In genomic region chr12:386651-387050, GRCh38 we compare ENCODE assay signal across 9 cellular contexts. TPM values are rescaled to one million over a fixed set of nuclear protein-coding genes. Genes with fewer than 3 reads are reported as not detected.
DNase-seq lines count a peak whose midpoint lies in the region; ATAC-seq, FAIRE-seq and TF ChIP-seq lines count a peak whose summit lies in the region.
"Had no signal": no experiment of that assay in that cellular context is flagged by ENCODE, and none has a peak within 500 bp of the region (broad histone marks: within the 10 kb centered on the region; RNA-seq: fewer than 3 reads in every experiment).

No MANE protein-coding gene starts in this region.

- peaks cover 19 to 66% (median 40%) of the 10 kb centered on the region in 4 donors for H3K4me1 Mint-ChIP-seq in CD4-positive, CD25-positive, alpha-beta regulatory T cell
- H3K4me1 Mint-ChIP-seq in naive thymus-derived CD4-positive, alpha-beta T cell: peaks cover 31 to 68% (median 50%) of the 10 kb centered on the region in 7 donors

- peaks cover 44% of the 10 kb centered on the region for H3K4me1 ChIP-seq in CD4-positive, CD25-positive, alpha-beta regulatory T cell (ENCODE audit: control insufficient read depth, insufficient read depth, low read length, poor library complexity, severe bottlenecking)
- H3K4me1 ChIP-seq in HUES6 (ENCODE audit: control insufficient read depth, insufficient read depth, low read length) (peaks cover 5% of the 10 kb centered on the region), adrenal gland (replicated peaks in 1 of 2) (peaks cover 6 to 26% of the 10 kb centered on the region in 2 donors)
- peaks cover 31 to 39% of the 10 kb centered on the region in 2 donors for H3K4me1 ChIP-seq in naive thymus-derived CD4-positive, alpha-beta T cell (ENCODE audit: control insufficient read depth in 2 of 2, insufficient read depth in 2 of 2, low read length in 2 of 2)

- H3K36me3 ChIP-seq in CD4-positive, CD25-positive, alpha-beta regulatory T cell (ENCODE audit: control insufficient read depth, insufficient read depth, low read length): peaks cover 33% of the 10 kb centered on the region
- peaks cover 33% of the 10 kb centered on the region for H3K36me3 ChIP-seq in HUES6 (ENCODE audit: control insufficient read depth, insufficient read depth, low read length)
- peaks cover 8% of the 10 kb centered on the region for H3K36me3 ChIP-seq in bronchial epithelial cell (ENCODE audit: control insufficient read depth, insufficient read depth, low read length)
- peaks cover 16 to 39% (median 19%) of the 10 kb centered on the region in 3 experiments for H3K36me3 ChIP-seq in naive thymus-derived CD4-positive, alpha-beta T cell (ENCODE audit: control insufficient read depth in 2 of 3, insufficient read depth in 3 of 3, low read length in 3 of 3)
- peaks cover 0 to 33% of the 10 kb centered on the region in 2 donors for H3K36me3 ChIP-seq in adrenal gland (replicated peaks in 1 of 2)

- in situ Hi-C loops in GM13977 (cut with MboI; ENCODE audit: low pct_unique_long_range_greater_than_20kb, low sequenced_read_pairs, unreplicated experiment): no loop called here

- POLR2A ChIA-PET in naive thymus-derived CD4-positive, alpha-beta T cell (lab: Charles Lee): interaction anchor here (0.6 kb wide), 1 partner anchor 88 kb away, joined by 3 read pairs; no protein-coding TSS in a partner anchor

- H3K4me3 Mint-ChIP-seq in CD4-positive, CD25-positive, alpha-beta regulatory T cell: peak overlapping the region; percentile 81 to 99 (median 99)
- peak overlapping the region; percentile 29 to 100 (median 94) for H3K4me3 Mint-ChIP-seq in naive thymus-derived CD4-positive, alpha-beta T cell

- FAIRE-seq in bronchial epithelial cell (lab: Jason Lieb, UNC): no peak

- no peak overlapping the region for H3K27ac Mint-ChIP-seq in CD4-positive, CD25-positive, alpha-beta regulatory T cell
- peak overlapping the region in 2 of 9 donors; percentile 19 to 96 for H3K27ac Mint-ChIP-seq in naive thymus-derived CD4-positive, alpha-beta T cell

- H3K9ac ChIP-seq in HUES6 (ENCODE audit: low read length): no peak overlapping the region

- no peaks in the 10 kb centered on the region for H3K9me3 ChIP-seq in CD4-positive, CD25-positive, alpha-beta regulatory T cell (ENCODE audit: control insufficient read depth in 2 of 2, low read length in 2 of 2)
- no peaks in the 10 kb centered on the region for H3K9me3 ChIP-seq in HUES6 (ENCODE audit: control insufficient read depth, insufficient read depth, low read depth, low read length)
- H3K9me3 ChIP-seq in naive thymus-derived CD4-positive, alpha-beta T cell (ENCODE audit: control insufficient read depth in 2 of 3, low read length in 3 of 3): no peaks in the 10 kb centered on the region
- H3K9me3 ChIP-seq in adrenal gland (replicated peaks in 1 of 3): no peaks in the 10 kb centered on the region

- peaks cover 14% of the 10 kb centered on the region for H3K27me3 Mint-ChIP-seq in CD4-positive, CD25-positive, alpha-beta regulatory T cell
- H3K27me3 Mint-ChIP-seq in naive thymus-derived CD4-positive, alpha-beta T cell: peaks cover 0 to 3% (median 0%) of the 10 kb centered on the region in 5 donors

- ATAC-seq in CD4-positive, CD25-positive, alpha-beta regulatory T cell (ENCODE audit: low read depth in 2 of 2): no peak
- no peak for ATAC-seq in naive thymus-derived CD4-positive, alpha-beta T cell
- no peak for ATAC-seq in GM18498 (IDR thresholded peaks at IDR 0.05; ENCODE audit: unreplicated experiment)
- ATAC-seq in GM21529 (IDR thresholded peaks at IDR 0.05; ENCODE audit: unreplicated experiment): no peak
- ATAC-seq: left colon had no signal

- H3K9me3 Mint-ChIP-seq in CD4-positive, CD25-positive, alpha-beta regulatory T cell: peaks cover 0 to 3% (median 0%) of the 10 kb centered on the region in 7 donors
- peaks cover 0 to 8% (median 0%) of the 10 kb centered on the region in 11 donors for H3K9me3 Mint-ChIP-seq in naive thymus-derived CD4-positive, alpha-beta T cell

- no peak for TF ChIP-seq CTCF in bronchial epithelial cell (IDR thresholded peaks at IDR 0.05; ENCODE audit: insufficient read depth, low read length, severe bottlenecking)
- TF ChIP-seq CTCF in adrenal gland (IDR thresholded peaks at IDR 0.05): no peak
- TF ChIP-seq CTCF in GM13977 (IDR thresholded peaks at IDR 0.05; ENCODE audit: extremely low read depth, insufficient read depth, missing control alignments): no peak

- CTCF ChIA-PET in naive thymus-derived CD4-positive, alpha-beta T cell (lab: Charles Lee): interaction anchor here (0.5 kb wide), 1 partner anchor 37 kb away, joined by 3 read pairs; no protein-coding TSS in a partner anchor

- H3K27me3 ChIP-seq in CD4-positive, CD25-positive, alpha-beta regulatory T cell (ENCODE audit: control insufficient read depth, insufficient read depth, low read length): no peaks in the 10 kb centered on the region
- H3K27me3 ChIP-seq in HUES6 (ENCODE audit: control insufficient read depth, insufficient read depth, low read length) (no peaks in the 10 kb centered on the region), bronchial epithelial cell (ENCODE audit: control insufficient read depth, insufficient read depth, low read length) (no peaks in the 10 kb centered on the region), adrenal gland (no peaks in the 10 kb centered on the region)
- H3K27me3 ChIP-seq in naive thymus-derived CD4-positive, alpha-beta T cell (ENCODE audit: control insufficient read depth in 2 of 2, insufficient read depth in 2 of 2, low read length in 2 of 2): no peaks in the 10 kb centered on the region

- peaks cover 29% of the 10 kb centered on the region for H3K36me3 Mint-ChIP-seq in CD4-positive, CD25-positive, alpha-beta regulatory T cell
- H3K36me3 Mint-ChIP-seq in naive thymus-derived CD4-positive, alpha-beta T cell: peaks cover 0 to 30% (median 24%) of the 10 kb centered on the region in 5 donors

- WGBS in adrenal gland, 4 donors: 52 to 62% (median 57%) methylated on average over 4 of the region's 4 CpGs

- H3K27ac ChIP-seq in CD4-positive, CD25-positive, alpha-beta regulatory T cell (ENCODE audit: insufficient read depth, low read length, poor library complexity, severe bottlenecking): peak overlapping the region; percentile 96
- H3K27ac ChIP-seq in HUES6 (ENCODE audit: low read depth, low read length) (no peak overlapping the region), adrenal gland (no peak overlapping the region)
- peak overlapping the region; percentile 91 for H3K27ac ChIP-seq in naive thymus-derived CD4-positive, alpha-beta T cell (ENCODE audit: low read depth, low read length)

- no peak for DNase-seq in CD4-positive, CD25-positive, alpha-beta regulatory T cell
- DNase-seq in bronchial epithelial cell (ENCODE audit: low read depth): peak; percentile 66
- DNase-seq in naive thymus-derived CD4-positive, alpha-beta T cell: no peak
- no peak for DNase-seq in adrenal gland
- no peak for DNase-seq in GM13977 (ENCODE audit: low spot score)
- DNase-seq: left colon had no signal

- H3K4me3 ChIP-seq in CD4-positive, CD25-positive, alpha-beta regulatory T cell (ENCODE audit: low read depth, low read length): peak overlapping the region; percentile 99
- H3K4me3 ChIP-seq in HUES6 (ENCODE audit: low read depth, low read length): peak overlapping the region; percentile 15; the same call in 1 of the 2 replicates
- H3K4me3 ChIP-seq in bronchial epithelial cell (ENCODE audit: low read depth, low read length): no peak overlapping the region
- H3K4me3 ChIP-seq in naive thymus-derived CD4-positive, alpha-beta T cell (ENCODE audit: low read length): peak overlapping the region; percentile 96
- H3K4me3 ChIP-seq in adrenal gland: peak overlapping the region in 1 of 4 donors; percentile 88

- TF ChIP-seq POLR2A in adrenal gland (IDR thresholded peaks at IDR 0.05): no peak

- intact Hi-C loops in naive thymus-derived CD4-positive, alpha-beta T cell (cut with micrococcal nuclease): loop anchor here (5.0 kb wide), 2 partner anchors 1206 to 1306 kb away; partner anchors contain the start of genes ADIPOR2 (in 1 of the 2) and FBXL14 (in 1 of the 2)
- intact Hi-C loops in adrenal gland (cut with DNase I): no loop called here

RNA-seq across cellular contexts. Expression of gene KDM5A, which starts 2.5 kb away (rescaled TPM):
- 142 TPM for total RNA-seq in CD4-positive, CD25-positive, alpha-beta regulatory T cell
- 10 to 100 TPM; 44.4 to 59.2 (median 48.7) TPM for polyA plus RNA-seq in CD4-positive, CD25-positive, alpha-beta regulatory T cell
- total RNA-seq in bronchial epithelial cell (35.5 and 50.1 TPM in 2 replicates), adrenal gland (100 to 1,000 TPM in 1 of 8 donors, 10 to 100 TPM in 7; 29.1 to 104 (median 69.8) TPM)
- total RNA-seq in naive thymus-derived CD4-positive, alpha-beta T cell: 100 to 1,000 TPM; 110 to 138 (median 124) TPM
- 10 to 100 TPM; 55.7 to 74.1 TPM for polyA plus RNA-seq in naive thymus-derived CD4-positive, alpha-beta T cell
- 10 to 100 TPM in 2 of 3 donors, 1 to 10 TPM in 1; 5.5 to 22.8 (median 21.5) TPM for polyA plus RNA-seq in adrenal gland

RNA-seq across cellular contexts. Expression of gene CCDC77, which starts 14.8 kb away (rescaled TPM):
- 5.6 TPM for total RNA-seq in CD4-positive, CD25-positive, alpha-beta regulatory T cell
- polyA plus RNA-seq in CD4-positive, CD25-positive, alpha-beta regulatory T cell: 1 to 10 TPM; 3.9 to 5.6 (median 4.9) TPM
- total RNA-seq in bronchial epithelial cell (1.7 and 1.8 TPM in 2 replicates), adrenal gland (10 to 100 TPM in 4 of 8 donors, 1 to 10 TPM in 4; 5.1 to 47.5 (median 9.7) TPM)
- total RNA-seq in naive thymus-derived CD4-positive, alpha-beta T cell: 10 to 100 TPM in 4 of 5 experiments, 1 to 10 TPM in 1; 9.7 to 15.6 (median 12.7) TPM
- polyA plus RNA-seq in naive thymus-derived CD4-positive, alpha-beta T cell: 1 to 10 TPM; 4.6 to 7.0 TPM
- 1 to 10 TPM; 5.6 to 9.3 (median 8.6) TPM for polyA plus RNA-seq in adrenal gland

Comparison
In these comparisons a context has a peak if more than half of its experiments do, and no peak if none do; other contexts are left out.
1. H3K27ac ChIP-seq: peak in CD4-positive, CD25-positive, alpha-beta regulatory T cell (single experiment) and naive thymus-derived CD4-positive, alpha-beta T cell (single experiment); none in HUES6 (single experiment) and adrenal gland (0 of 5).
2. intact Hi-C loops: an anchor here in naive thymus-derived CD4-positive, alpha-beta T cell (5.0 kb wide); none called in adrenal gland.